In genomic region chr17:8176197-8176940, GRCh38 we compare ENCODE assay signal across 8 cellular contexts. TPM values are rescaled to one million over a fixed set of nuclear protein-coding genes. Genes with fewer than 3 reads are reported as not detected.
A peak's percentile ranks its signal among the peaks of the same experiment; 100 is the strongest.
DNase-seq lines count a peak whose midpoint lies in the region; ATAC-seq and TF ChIP-seq lines count a peak whose summit lies in the region.

TSS of gene TMEM107 (minus strand) at chr17:8176380. CDS start at chr17:8176286, 94 bp downstream.

- no peaks in the 10 kb centered on the region for H3K36me3 Mint-ChIP-seq in natural killer cell

- DNase-seq in AG04450 (ENCODE audit: low read depth, low spot score) (no peak), RWPE2 (ENCODE audit: low spot score) (peak; percentile 91), fibroblast of pulmonary artery (ENCODE audit: low read depth) (peak; percentile 80), natural killer cell (peak; percentile 77), stomach (peak; percentile 90)
- DNase-seq in Jurkat, Clone E6-1 (ENCODE audit: low read depth, low spot score): peak; percentile 82
- DNase-seq in activated T-helper 9 cell treated with anti-CD3 and anti-CD28 coated beads, Interleukin-2, amount 50 U/mL, for 16 hours (ENCODE audit: low read depth): peak; percentile 81

- no peaks in the 10 kb centered on the region for H3K27me3 ChIP-seq in AG04450 (ENCODE audit: control insufficient read depth, insufficient read depth, low read length)
- H3K27me3 ChIP-seq in RWPE2 (ENCODE audit: insufficient read depth, poor library complexity, severe bottlenecking): no peaks in the 10 kb centered on the region
- H3K27me3 ChIP-seq in stomach: no peaks in the 10 kb centered on the region

- no peaks in the 10 kb centered on the region for H3K9me3 Mint-ChIP-seq in natural killer cell

- peaks cover 34 to 43% of the 10 kb centered on the region in 2 donors for H3K4me1 Mint-ChIP-seq in natural killer cell

- TF ChIP-seq CTCF in AG04450 (IDR thresholded peaks at IDR 0.05; ENCODE audit: low read depth, low read length): no peak
- TF ChIP-seq CTCF in RWPE2 (IDR thresholded peaks at IDR 0.05; ENCODE audit: poor library complexity, severe bottlenecking): no peak
- no peak for TF ChIP-seq CTCF in fibroblast of pulmonary artery (IDR thresholded peaks at IDR 0.05; ENCODE audit: low read length, missing control alignments)
- no peak for TF ChIP-seq CTCF in natural killer cell (IDR thresholded peaks at IDR 0.05)
- no peak for TF ChIP-seq CTCF in stomach (IDR thresholded peaks at IDR 0.05)

- intact Hi-C loops in natural killer cell (cut with micrococcal nuclease): loop anchor here (1.0 kb wide), 1 partner anchor 11 kb away; no protein-coding TSS in a partner anchor
- intact Hi-C loops in stomach (cut with DNase I; ENCODE audit: low total_unique reads): no loop called here

- ATAC-seq in GM19025 (IDR thresholded peaks at IDR 0.05; ENCODE audit: low read depth, unreplicated experiment): peak; percentile 43
- ATAC-seq in RWPE2 (ENCODE audit: low read depth): peak; percentile 71
- ATAC-seq in natural killer cell: peak; percentile 49 to 60 (median 52)

- no peak for TF ChIP-seq POLR2A in stomach (IDR thresholded peaks at IDR 0.05)

- no peaks in the 10 kb centered on the region for H3K36me3 ChIP-seq in RWPE2 (ENCODE audit: low read depth)
- H3K36me3 ChIP-seq in stomach: no peaks in the 10 kb centered on the region

- H3K27me3 Mint-ChIP-seq in natural killer cell (ENCODE audit: low read depth in 2 of 2): no peaks in the 10 kb centered on the region

- POLR2A ChIA-PET in AG04450 (lab: Yijun Ruan, JAX): no interaction called here

- 1 to 3% (median 2%) methylated on average over 35 to 56 of the region's 56 CpGs for WGBS in stomach, 5 donors

- H3K27ac Mint-ChIP-seq in natural killer cell: peak within 1 kb of the TSS; percentile 86 to 99

- H3K27ac ChIP-seq in AG04450 (ENCODE audit: low read depth, low read length): peak within 1 kb of the TSS; percentile 31
- peak within 1 kb of the TSS; percentile 82 for H3K27ac ChIP-seq in RWPE2 (ENCODE audit: poor library complexity, severe bottlenecking)
- H3K27ac ChIP-seq in stomach: peak within 1 kb of the TSS; percentile 66 to 97 (median 85)

- H3K9me3 ChIP-seq in AG04450 (ENCODE audit: control insufficient read depth, insufficient read depth, low read length) (no peaks in the 10 kb centered on the region; the same call in 1 of the 2 replicates), RWPE2 (ENCODE audit: severe bottlenecking) (no peaks in the 10 kb centered on the region), stomach (no peaks in the 10 kb centered on the region)

- H3K4me1 ChIP-seq in RWPE2 (ENCODE audit: insufficient read depth, poor library complexity, severe bottlenecking): peaks cover 8% of the 10 kb centered on the region
- peaks cover 24 to 44% (median 39%) of the 10 kb centered on the region in 4 donors for H3K4me1 ChIP-seq in stomach

- TF ChIP-seq EP300 in stomach (IDR thresholded peaks at IDR 0.05): no peak

- H3K4me3 Mint-ChIP-seq in natural killer cell: peak within 1 kb of the TSS; percentile 91

- H3K4me3 ChIP-seq in AG04450 (ENCODE audit: low read depth, low read length) (peak within 1 kb of the TSS; percentile 75), RWPE2 (ENCODE audit: severe bottlenecking) (peak within 1 kb of the TSS; percentile 52), fibroblast of pulmonary artery (replicated peaks; ENCODE audit: low read depth, low read length) (peak within 1 kb of the TSS; percentile 75), stomach (peak within 1 kb of the TSS; percentile 55 to 61 (median 59))
- peak within 1 kb of the TSS; percentile 87 for H3K4me3 ChIP-seq in Jurkat, Clone E6-1 (ENCODE audit: low read length)

- CTCF ChIA-PET in AG04450 (lab: Charles Lee): interaction anchor here (1.1 to 1.9 kb wide), 2 partner anchors 38 to 54 kb away, joined by 3 to 6 read pairs; no protein-coding TSS in a partner anchor

RNA-seq across cellular contexts. Expression of gene TMEM107, which starts in this region (rescaled TPM):
- 8.7 and 9.6 TPM in 2 replicates for polyA plus RNA-seq in AG04450 (2011; rRNA removed)
- 68.2 and 152 TPM in 2 replicates for polyA minus RNA-seq in AG04450 (2011; rRNA and poly(A)+ RNA removed)
- polyA plus RNA-seq in Jurkat, Clone E6-1 (2012; ENCODE audit: insufficient read depth, insufficient read length): 16.5 TPM
- 100 to 1,000 TPM in 1 of 3 donors, 10 to 100 TPM in 2; 48.9 to 101 (median 96.1) TPM for total RNA-seq in natural killer cell
- 10 to 100 TPM in 3 of 5 donors, 1 to 10 TPM in 2; 5.2 to 37.6 (median 14.9) TPM for total RNA-seq in stomach
- polyA plus RNA-seq in stomach: 10 to 100 TPM in 1 of 3 donors, 1 to 10 TPM in 2; 6.3 to 10.3 (median 8.0) TPM

Comparison
In these comparisons a context has a peak if more than half of its experiments do, and no peak if none do; other contexts are left out.
1. H3K27ac ChIP-seq: peak in every context shown above with its lines; median percentile 85 in stomach; 82 in RWPE2; 31 in AG04450.